ENCODE assay signal across 1 cellular context in the genomic region with DNA sequence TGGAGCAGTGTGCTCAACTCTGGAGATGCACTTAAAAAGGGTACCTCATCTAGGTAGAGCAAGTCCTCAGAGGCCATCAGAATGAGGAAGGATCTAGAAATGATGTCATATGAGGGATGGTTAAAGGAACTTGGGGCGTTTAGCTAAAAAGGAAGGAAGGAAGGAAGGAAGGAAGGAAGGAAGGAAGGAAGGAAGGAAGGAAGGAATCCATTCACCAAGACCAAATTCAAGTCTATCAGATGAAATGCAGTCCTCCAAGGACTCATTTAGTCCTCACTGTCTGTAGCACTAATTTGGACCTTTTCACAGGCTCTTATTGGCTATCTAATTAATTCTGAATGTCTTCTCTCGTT.
TF ChIP-seq lines count a peak whose summit lies in the region.

No MANE protein-coding gene starts in this region.

TF ChIP-seq in GM23338, 12 proteins besides CTCF, POLR2A, EP300 and RAD21 (continued from another document):
- TF ChIP-seq, protein P1, sequence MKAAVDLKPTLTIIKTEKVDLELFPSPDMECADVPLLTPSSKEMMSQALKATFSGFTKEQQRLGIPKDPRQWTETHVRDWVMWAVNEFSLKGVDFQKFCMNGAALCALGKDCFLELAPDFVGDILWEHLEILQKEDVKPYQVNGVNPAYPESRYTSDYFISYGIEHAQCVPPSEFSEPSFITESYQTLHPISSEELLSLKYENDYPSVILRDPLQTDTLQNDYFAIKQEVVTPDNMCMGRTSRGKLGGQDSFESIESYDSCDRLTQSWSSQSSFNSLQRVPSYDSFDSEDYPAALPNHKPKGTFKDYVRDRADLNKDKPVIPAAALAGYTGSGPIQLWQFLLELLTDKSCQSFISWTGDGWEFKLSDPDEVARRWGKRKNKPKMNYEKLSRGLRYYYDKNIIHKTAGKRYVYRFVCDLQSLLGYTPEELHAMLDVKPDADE (IDR thresholded peaks at IDR 0.05): no peak
